Comparison of ENCODE assay signal across 1 cellular context in genomic region chr11:1520209-1520986, GRCh38.
TF ChIP-seq lines count a peak whose summit lies in the region.

No MANE protein-coding gene starts in this region.

TF ChIP-seq in K562, 482 proteins besides CTCF, POLR2A, EP300 and RAD21 (continued from another document and continues in another):
- TF ChIP-seq E2F8 (IDR thresholded peaks at IDR 0.05; ENCODE audit: low read depth, partially characterized antibody) (no peak), TRIM24 (IDR thresholded peaks at IDR 0.05) (no peak), CBFA2T2 (conservative IDR thresholded peaks at IDR 0.05) (peak; percentile 60), SREBF1 (IDR thresholded peaks at IDR 0.05; ENCODE audit: borderline replicate concordance, low read depth, low read length) (no peak), PATZ1 (CRISPR knock-in tag; IDR thresholded peaks at IDR 0.05; ENCODE audit: borderline replicate concordance) (no peak), GTF2B (IDR thresholded peaks at IDR 0.05; ENCODE audit: extremely low read depth, insufficient read length) (no peak), PHF8 (IDR thresholded peaks at IDR 0.05; ENCODE audit: borderline replicate concordance, low read length) (no peak), NR3C1 (CRISPR knock-in tag; IDR thresholded peaks at IDR 0.05) (no peak), ZNF277 (CRISPR knock-in tag; IDR thresholded peaks at IDR 0.05; ENCODE audit: borderline replicate concordance) (no peak), SMC3 (conservative IDR thresholded peaks at IDR 0.05; ENCODE audit: insufficient read depth, low read depth, low read length) (no peak), MIER1 (IDR thresholded peaks at IDR 0.05; ENCODE audit: low read depth) (no peak), C11orf30 (IDR thresholded peaks at IDR 0.05; ENCODE audit: low read depth) (peak; percentile 85), ZNF511 (CRISPR knock-in tag; IDR thresholded peaks at IDR 0.05) (no peak), SETDB1 (IDR thresholded peaks at IDR 0.05; ENCODE audit: low read length) (no peak), JUN (IDR thresholded peaks at IDR 0.05; ENCODE audit: borderline replicate concordance, low read depth, low read length) (no peak), JUN (CRISPR knock-in tag; IDR thresholded peaks at IDR 0.05; ENCODE audit: borderline replicate concordance) (no peak), EP400 (IDR thresholded peaks at IDR 0.05) (no peak), ZNF354B (CRISPR knock-in tag; IDR thresholded peaks at IDR 0.05) (no peak), HOMEZ (CRISPR knock-in tag; IDR thresholded peaks at IDR 0.05) (no peak), ZBTB11 (CRISPR knock-in tag; IDR thresholded peaks at IDR 0.05) (no peak), POLR3A (IDR thresholded peaks at IDR 0.05; ENCODE audit: borderline replicate concordance, extremely low read depth, insufficient read depth, insufficient read length) (no peak), ZEB2 (IDR thresholded peaks at IDR 0.05) (no peak), CCAR2 (IDR thresholded peaks at IDR 0.05; ENCODE audit: low read depth, low read length) (no peak), TARDBP (IDR thresholded peaks at IDR 0.05) (no peak), ZNF184 (CRISPR knock-in tag; IDR thresholded peaks at IDR 0.05) (no peak), ZFP36 (IDR thresholded peaks at IDR 0.05; ENCODE audit: low read depth, low read length, partially characterized antibody) (no peak), THRAP3 (IDR thresholded peaks at IDR 0.05; ENCODE audit: borderline replicate concordance) (no peak), SP1 (CRISPR knock-in tag; IDR thresholded peaks at IDR 0.05) (no peak), MAFF (IDR thresholded peaks at IDR 0.05; ENCODE audit: low read length) (peak; percentile 35; the same call in 1 of the 2 replicates), MTA2 (IDR thresholded peaks at IDR 0.05; ENCODE audit: low read depth) (peak; percentile 15; the same call in 1 of the 2 replicates), MGA (IDR thresholded peaks at IDR 0.05) (peak; percentile 44; the same call in 1 of the 2 replicates), CBX1 (IDR thresholded peaks at IDR 0.05; ENCODE audit: low read depth) (no peak), SMAD2 (IDR thresholded peaks at IDR 0.05; ENCODE audit: low read depth, low read length) (no peak), SNAPC5 (CRISPR knock-in tag; IDR thresholded peaks at IDR 0.05) (no peak), POU5F1 (IDR thresholded peaks at IDR 0.05; ENCODE audit: borderline replicate concordance, low read depth, low read length, partially characterized antibody) (no peak), RFX7 (CRISPR knock-in tag; IDR thresholded peaks at IDR 0.05) (no peak)
